In genomic region chr2:120670371-120670770, GRCh38 we compare ENCODE assay signal across 16 cellular contexts.
A peak's percentile ranks its signal among the peaks of the same experiment; 100 is the strongest.
DNase-seq lines count a peak whose midpoint lies in the region; ATAC-seq, FAIRE-seq and TF ChIP-seq lines count a peak whose summit lies in the region.
"Had no signal": no experiment of that assay in that cellular context is flagged by ENCODE, and none has a peak within 500 bp of the region (broad histone marks: within the 10 kb centered on the region; RNA-seq: fewer than 3 reads in every experiment).

No MANE protein-coding gene starts in this region.

- intact Hi-C loops in breast epithelium (cut with DNase I; ENCODE audit: low total_unique reads) (loop anchor here (5.0 kb wide), 1 partner anchor 328 kb away; no protein-coding TSS in a partner anchor), MCF 10A (cut with micrococcal nuclease) (loop anchor here (10.0 kb wide), 1 partner anchor 356 kb away; no protein-coding TSS in a partner anchor), HepG2 (cut with micrococcal nuclease; ENCODE audit: unreplicated experiment) (loop anchor here (10.0 kb wide), 1 partner anchor 356 kb away; no protein-coding TSS in a partner anchor)

- H3K36me3 ChIP-seq in breast epithelium (no peaks in the 10 kb centered on the region), HepG2 (replicated peaks in 1 of 2; ENCODE audit: control insufficient read depth in 1 of 2, insufficient read depth in 2 of 2, low read length in 2 of 2) (no peaks in the 10 kb centered on the region)
- H3K36me3 ChIP-seq: SJSA1 had no signal

- POLR2A ChIA-PET in MCF 10A (lab: Yijun Ruan, JAX) (no interaction called here), HepG2 (lab: Yijun Ruan, JAX) (no interaction called here)

- H3K4me3 Mint-ChIP-seq in MCF 10A (ENCODE audit: unreplicated experiment): no peak overlapping the region
- H3K4me3 Mint-ChIP-seq: H9 had no signal

- H3K4me1 Mint-ChIP-seq in MCF 10A (ENCODE audit: insufficient read depth, unreplicated experiment): no peaks in the 10 kb centered on the region

- DNase-seq in breast epithelium (ENCODE audit: low spot score in 2 of 2): no peak
- no peak for DNase-seq in MCF 10A (ENCODE audit: unreplicated experiment)
- peak; percentile 78 for DNase-seq in SK-MEL-5 (ENCODE audit: low read depth, low spot score)
- no peak for DNase-seq in HepG2 (ENCODE audit: low spot score)
- DNase-seq in erythroblast (lab: John Stamatoyannopoulos, UW): no peak
- DNase-seq in HuH-7 (ENCODE audit: low spot score): no peak
- DNase-seq in superior temporal gyrus (ENCODE audit: extremely low spot score): no peak
- DNase-seq: Caco-2; DMS79; H9; NCI-H2029; NCI-H2171; NK-92 treated with Interleukin-12 subunit alpha and Interleukin-12 subunit beta, amount 100 ng/mL, for 24 hours had no signal

- H3K9me3 Mint-ChIP-seq in MCF 10A (ENCODE audit: unreplicated experiment): peaks cover 22% of the 10 kb centered on the region

- H3K9ac ChIP-seq in HepG2 (ENCODE audit: insufficient read depth, low read depth, low read length): no peak overlapping the region

- H3K27me3 ChIP-seq in breast epithelium (no peaks in the 10 kb centered on the region), HepG2 (ENCODE audit: control insufficient read depth in 1 of 2, insufficient read depth in 2 of 2, low read length in 2 of 2) (peaks cover 4 to 56% of the 10 kb centered on the region in 2 experiments; a peak in 3 of 5 replicates)
- H3K27me3 ChIP-seq: SJSA1 had no signal

- no peak for TF ChIP-seq EP300 in HepG2 (IDR thresholded peaks at IDR 0.05; ENCODE audit: low read depth in 2 of 2, low read length in 2 of 2)
- TF ChIP-seq EP300 in HepG2 (CRISPR knock-in tag; IDR thresholded peaks at IDR 0.05; ENCODE audit: borderline replicate concordance): no peak

- no peaks in the 10 kb centered on the region for H4K20me1 ChIP-seq in HepG2 (ENCODE audit: insufficient read depth, low read length)

- H3K27me3 Mint-ChIP-seq in MCF 10A (ENCODE audit: insufficient read depth, unreplicated experiment): peaks cover 9% of the 10 kb centered on the region

- no peaks in the 10 kb centered on the region for H3K79me2 ChIP-seq in HepG2 (ENCODE audit: insufficient read depth, low read length)

- in situ Hi-C loops in SK-MEL-5 (cut with HindIII; ENCODE audit: low pct_unique_long_range_greater_than_20kb, low sequenced_read_pairs): no loop called here
- in situ Hi-C loops in HepG2 (cut with HindIII; ENCODE audit: extremely low pct_ligation_motif_present, low pct_unique_long_range_greater_than_20kb): loop anchor here (10.0 kb wide), 1 partner anchor 116 kb away; no protein-coding TSS in a partner anchor

- CTCF ChIA-PET in MCF 10A (lab: Yijun Ruan, JAX): interaction anchor here (0.6 to 1.1 kb wide), 3 partner anchors 10 to 382 kb away, joined by 3 to 5 read pairs (median 5); no protein-coding TSS in a partner anchor
- CTCF ChIA-PET in HepG2 (lab: Yijun Ruan, JAX; ENCODE audit: low intra/inter-chr PET ratio, low total read pairs): no interaction called here

- H3K27ac Mint-ChIP-seq in MCF 10A (ENCODE audit: low read depth, unreplicated experiment): no peak overlapping the region
- H3K27ac Mint-ChIP-seq: H9 had no signal

- no TSS peak for BruUV-seq in MCF 10A (replicated peaks; lab: Mats Ljungman, UMichigan)
- BruUV-seq in HepG2 (replicated peaks; lab: Mats Ljungman, UMichigan): no TSS peak

- TF ChIP-seq RAD21 in HepG2 (CRISPR knock-in tag; IDR thresholded peaks at IDR 0.05): no peak

- H3K4me3 ChIP-seq in breast epithelium: peak overlapping the region in 1 of 3 donors; percentile 22
- no peak overlapping the region for H3K4me3 ChIP-seq in HepG2 (replicated peaks in 1 of 3; ENCODE audit: insufficient read depth in 1 of 3, low read depth in 2 of 3, low read length in 3 of 3)
- H3K4me3 ChIP-seq: A549, SJSA1 had no signal

- peak overlapping the region; percentile 65 to 80 for H3K27ac ChIP-seq in breast epithelium
- H3K27ac ChIP-seq in HepG2 (ENCODE audit: extremely low read length, insufficient read depth, low read length): no peak overlapping the region
- H3K27ac ChIP-seq: C4-2B, SJSA1 had no signal

- WGBS in HepG2 (ENCODE audit: low lambda C conversion rate): 73% methylated on average over 12 of the region's 12 CpGs

- H3K9me3 ChIP-seq in breast epithelium: peaks cover 0 to 11% of the 10 kb centered on the region in 2 donors
- H3K9me3 ChIP-seq in HepG2 (ENCODE audit: low read length): peaks cover 12% of the 10 kb centered on the region

- H3K4me2 ChIP-seq in HepG2 (ENCODE audit: low read depth, low read length): no peak overlapping the region

- no peak for FAIRE-seq in HepG2 (lab: Jason Lieb, UNC)
- FAIRE-seq: A549 had no signal

- ATAC-seq in HepG2: no peak

- no peaks in the 10 kb centered on the region for H3K36me3 Mint-ChIP-seq in MCF 10A (ENCODE audit: insufficient read depth, unreplicated experiment)

- TF ChIP-seq POLR2A in breast epithelium (IDR thresholded peaks at IDR 0.05) (no peak), HepG2 (IDR thresholded peaks at IDR 0.05; ENCODE audit: insufficient read depth in 1 of 2, low read depth in 2 of 2, low read length in 2 of 2) (no peak), erythroblast (IDR thresholded peaks at IDR 0.05; ENCODE audit: low read length) (no peak)

- peaks cover 0 to 12% of the 10 kb centered on the region in 2 donors for H3K4me1 ChIP-seq in breast epithelium
- peaks cover 10% of the 10 kb centered on the region; the same call in 1 of the 2 replicates for H3K4me1 ChIP-seq in HepG2 (ENCODE audit: insufficient read depth, low read length)

- H2AFZ ChIP-seq in HepG2 (ENCODE audit: low read length): no peak overlapping the region

- TF ChIP-seq CTCF in breast epithelium (IDR thresholded peaks at IDR 0.05) (no peak), MCF 10A (IDR thresholded peaks at IDR 0.05; ENCODE audit: unreplicated experiment) (no peak), HepG2 (CRISPR knock-in tag; IDR thresholded peaks at IDR 0.05) (no peak)

TF ChIP-seq in HepG2, 621 proteins besides CTCF, POLR2A, EP300 and RAD21:
- TF ChIP-seq ZFP36L2 (CRISPR knock-in tag; IDR thresholded peaks at IDR 0.05): no peak
- TF ChIP-seq ZNF263 (CRISPR knock-in tag; IDR thresholded peaks at IDR 0.05): peak; percentile 67
- 0 out of 2 replicates have a peak, but pooled peaks have one; percentile 32 for TF ChIP-seq ZNF253 (CRISPR knock-in tag; IDR thresholded peaks at IDR 0.05; ENCODE audit: borderline replicate concordance)
